Comparison of ENCODE assay signal across 1 cellular context in the genomic region with DNA sequence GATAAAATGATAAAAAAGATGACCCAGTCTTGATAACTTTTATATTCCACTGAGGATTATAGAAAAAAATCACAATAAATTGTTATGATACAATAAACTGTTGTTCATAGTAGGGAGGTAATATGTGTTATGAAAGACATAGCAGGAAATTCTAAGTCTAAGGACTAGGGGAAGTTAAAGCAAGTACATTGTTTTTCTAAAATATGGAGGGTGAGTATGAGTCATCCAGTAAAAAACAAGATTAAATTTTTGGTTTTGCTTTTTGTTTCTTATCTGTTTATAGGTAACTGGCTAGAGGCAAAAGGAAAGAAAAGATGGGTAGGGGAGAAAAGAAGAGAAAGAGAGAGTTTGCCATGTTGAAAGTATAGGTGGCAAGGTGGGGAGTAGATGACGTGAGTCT.
A peak's percentile ranks its signal among the peaks of the same experiment; 100 is the strongest.
TF ChIP-seq lines count a peak whose summit lies in the region.

No MANE protein-coding gene starts in this region.

TF ChIP-seq in HEK293, 187 proteins besides CTCF, POLR2A, EP300 and RAD21:
- TF ChIP-seq, protein P1, sequence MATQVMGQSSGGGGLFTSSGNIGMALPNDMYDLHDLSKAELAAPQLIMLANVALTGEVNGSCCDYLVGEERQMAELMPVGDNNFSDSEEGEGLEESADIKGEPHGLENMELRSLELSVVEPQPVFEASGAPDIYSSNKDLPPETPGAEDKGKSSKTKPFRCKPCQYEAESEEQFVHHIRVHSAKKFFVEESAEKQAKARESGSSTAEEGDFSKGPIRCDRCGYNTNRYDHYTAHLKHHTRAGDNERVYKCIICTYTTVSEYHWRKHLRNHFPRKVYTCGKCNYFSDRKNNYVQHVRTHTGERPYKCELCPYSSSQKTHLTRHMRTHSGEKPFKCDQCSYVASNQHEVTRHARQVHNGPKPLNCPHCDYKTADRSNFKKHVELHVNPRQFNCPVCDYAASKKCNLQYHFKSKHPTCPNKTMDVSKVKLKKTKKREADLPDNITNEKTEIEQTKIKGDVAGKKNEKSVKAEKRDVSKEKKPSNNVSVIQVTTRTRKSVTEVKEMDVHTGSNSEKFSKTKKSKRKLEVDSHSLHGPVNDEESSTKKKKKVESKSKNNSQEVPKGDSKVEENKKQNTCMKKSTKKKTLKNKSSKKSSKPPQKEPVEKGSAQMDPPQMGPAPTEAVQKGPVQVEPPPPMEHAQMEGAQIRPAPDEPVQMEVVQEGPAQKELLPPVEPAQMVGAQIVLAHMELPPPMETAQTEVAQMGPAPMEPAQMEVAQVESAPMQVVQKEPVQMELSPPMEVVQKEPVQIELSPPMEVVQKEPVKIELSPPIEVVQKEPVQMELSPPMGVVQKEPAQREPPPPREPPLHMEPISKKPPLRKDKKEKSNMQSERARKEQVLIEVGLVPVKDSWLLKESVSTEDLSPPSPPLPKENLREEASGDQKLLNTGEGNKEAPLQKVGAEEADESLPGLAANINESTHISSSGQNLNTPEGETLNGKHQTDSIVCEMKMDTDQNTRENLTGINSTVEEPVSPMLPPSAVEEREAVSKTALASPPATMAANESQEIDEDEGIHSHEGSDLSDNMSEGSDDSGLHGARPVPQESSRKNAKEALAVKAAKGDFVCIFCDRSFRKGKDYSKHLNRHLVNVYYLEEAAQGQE (tag by site-specific recombination; IDR thresholded peaks at IDR 0.05), result no peak
- TF ChIP-seq, protein P2, sequence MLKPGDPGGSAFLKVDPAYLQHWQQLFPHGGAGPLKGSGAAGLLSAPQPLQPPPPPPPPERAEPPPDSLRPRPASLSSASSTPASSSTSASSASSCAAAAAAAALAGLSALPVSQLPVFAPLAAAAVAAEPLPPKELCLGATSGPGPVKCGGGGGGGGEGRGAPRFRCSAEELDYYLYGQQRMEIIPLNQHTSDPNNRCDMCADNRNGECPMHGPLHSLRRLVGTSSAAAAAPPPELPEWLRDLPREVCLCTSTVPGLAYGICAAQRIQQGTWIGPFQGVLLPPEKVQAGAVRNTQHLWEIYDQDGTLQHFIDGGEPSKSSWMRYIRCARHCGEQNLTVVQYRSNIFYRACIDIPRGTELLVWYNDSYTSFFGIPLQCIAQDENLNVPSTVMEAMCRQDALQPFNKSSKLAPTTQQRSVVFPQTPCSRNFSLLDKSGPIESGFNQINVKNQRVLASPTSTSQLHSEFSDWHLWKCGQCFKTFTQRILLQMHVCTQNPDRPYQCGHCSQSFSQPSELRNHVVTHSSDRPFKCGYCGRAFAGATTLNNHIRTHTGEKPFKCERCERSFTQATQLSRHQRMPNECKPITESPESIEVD (tag by site-specific recombination; IDR thresholded peaks at IDR 0.05), result 0 out of 2 replicates have a peak, but pooled peaks have one; percentile 9
